In genomic region chr1:207084701-207085180, GRCh38 we compare ENCODE assay signal across 8 cellular contexts. TPM values are rescaled to one million over a fixed set of nuclear protein-coding genes. Genes with fewer than 3 reads are reported as not detected.
DNase-seq lines count a peak whose midpoint lies in the region; ATAC-seq and TF ChIP-seq lines count a peak whose summit lies in the region.

No MANE protein-coding gene starts in this region.

- peaks cover 23% of the 10 kb centered on the region for H3K4me1 Mint-ChIP-seq in CD8-positive, alpha-beta T cell (ENCODE audit: low read depth)
- H3K4me1 Mint-ChIP-seq in T-helper 17 cell (peaks cover 15% of the 10 kb centered on the region), brain (peaks cover 4% of the 10 kb centered on the region)

- TF ChIP-seq CTCF in CD8-positive, alpha-beta T cell (IDR thresholded peaks at IDR 0.05) = peak; percentile 67
- TF ChIP-seq CTCF in brain (conservative IDR thresholded peaks at IDR 0.05) = peak; percentile 68 to 80

- no peaks in the 10 kb centered on the region for H3K27me3 ChIP-seq in CD8-positive, alpha-beta T cell (ENCODE audit: insufficient read depth, low read length)

- H3K36me3 ChIP-seq in CD8-positive, alpha-beta T cell (ENCODE audit: insufficient read depth, low read length) = no peaks in the 10 kb centered on the region

- H3K27me3 Mint-ChIP-seq in CD8-positive, alpha-beta T cell (ENCODE audit: low read depth) = peaks cover 6% of the 10 kb centered on the region
- H3K27me3 Mint-ChIP-seq in T-helper 17 cell (peaks cover 42% of the 10 kb centered on the region), brain (peaks cover 19% of the 10 kb centered on the region)

- intact Hi-C loops in CD8-positive, alpha-beta T cell (cut with DNase I, micrococcal nuclease) = loop anchor here (1.0 to 10.0 kb wide), 5 partner anchors 230 to 415 kb away; partner anchors contain the start of gene CD55 (in 1 of the 2)

- DNase-seq in CD8-positive, alpha-beta T cell = peak in 6 of 7 experiments; percentile 29 to 63 (median 56)
- DNase-seq in NAMALWA (ENCODE audit: low spot score) (peak; percentile 86), T-helper 17 cell (peak in 2 of 3 donors; percentile 17 to 44), iris pigment epithelial cell (ENCODE audit: low read depth) (peak; percentile 85), mesenteric fat pad (ENCODE audit: low spot score) (no peak)
- DNase-seq in stimulated activated CD4-positive, alpha-beta T cell treated with anti-CD3 and anti-CD28 coated beads, Interleukin-1b, Interleukin-23, amount 100 ng/mL, for 48 hours = peak; percentile 47

- H3K4me1 ChIP-seq in CD8-positive, alpha-beta T cell (ENCODE audit: insufficient read depth, low read length) = peaks cover 21% of the 10 kb centered on the region

- H3K9me3 ChIP-seq in CD8-positive, alpha-beta T cell (ENCODE audit: low read length) = no peaks in the 10 kb centered on the region
- no peaks in the 10 kb centered on the region for H3K9me3 ChIP-seq in T-helper 17 cell (ENCODE audit: control insufficient read depth, low read length, poor library complexity, severe bottlenecking)

- H3K27ac ChIP-seq in CD8-positive, alpha-beta T cell (ENCODE audit: low read depth, low read length) = no peak overlapping the region

- no peaks in the 10 kb centered on the region for H3K36me3 Mint-ChIP-seq in CD8-positive, alpha-beta T cell
- H3K36me3 Mint-ChIP-seq in T-helper 17 cell (ENCODE audit: low read depth) (peaks cover 4% of the 10 kb centered on the region), brain (no peaks in the 10 kb centered on the region)

- H3K9me3 Mint-ChIP-seq in CD8-positive, alpha-beta T cell = no peaks in the 10 kb centered on the region
- no peaks in the 10 kb centered on the region for H3K9me3 Mint-ChIP-seq in brain

- ATAC-seq in CD8-positive, alpha-beta T cell = peak; percentile 79
- peak; percentile 82 for ATAC-seq in GM19463 (IDR thresholded peaks at IDR 0.05; ENCODE audit: unreplicated experiment)
- ATAC-seq in T-helper 17 cell = peak; percentile 82

- POLR2A ChIA-PET in CD8-positive, alpha-beta T cell (lab: Charles Lee) = interaction anchor here (0.7 kb wide), 1 partner anchor 259 kb away, joined by 3 read pairs; no protein-coding TSS in a partner anchor

- no peak overlapping the region for H3K4me3 Mint-ChIP-seq in CD8-positive, alpha-beta T cell
- H3K4me3 Mint-ChIP-seq in T-helper 17 cell (no peak overlapping the region), brain (no peak overlapping the region)

- H3K4me3 ChIP-seq in CD8-positive, alpha-beta T cell (ENCODE audit: low read depth, low read length) = no peak overlapping the region

- H3K27ac Mint-ChIP-seq in CD8-positive, alpha-beta T cell = no peak overlapping the region
- H3K27ac Mint-ChIP-seq in T-helper 17 cell (no peak overlapping the region), brain (no peak overlapping the region)

- CTCF ChIA-PET in CD8-positive, alpha-beta T cell (lab: Charles Lee) = interaction anchor here (0.6 to 9.8 kb wide), 28 partner anchors 10 to 500 kb away, joined by 3 to 115 read pairs (median 3); partner anchors contain the start of genes CR1, CR2 and YOD1

RNA-seq across cellular contexts. Expression of gene C4BPB, which starts 3.9 kb away (rescaled TPM):
- 1 to 10 TPM; 1.8 to 2.4 TPM for total RNA-seq in CD8-positive, alpha-beta T cell
- total RNA-seq in T-helper 17 cell (under 1 TPM in 1 of 2 donors, not detected in 1; 0.27 TPM), mesenteric fat pad (2.6 TPM)
- polyA plus RNA-seq in brain (ENCODE audit: insufficient read depth, low read depth, low replicate concordance) = not detected

RNA-seq across cellular contexts. Expression of gene C4BPA, which starts 19.3 kb away (rescaled TPM):
- not detected for total RNA-seq in CD8-positive, alpha-beta T cell
- total RNA-seq in T-helper 17 cell = under 1 TPM in 1 of 2 donors, not detected in 1; 0.12 TPM
- not detected for polyA plus RNA-seq in brain (ENCODE audit: insufficient read depth, low read depth, low replicate concordance)
- not detected for total RNA-seq in mesenteric fat pad

RNA-seq across cellular contexts. Expression of gene PFKFB2, which starts 31.7 kb away (rescaled TPM):
- total RNA-seq in CD8-positive, alpha-beta T cell = 1 to 10 TPM; 8.1 to 8.5 TPM
- total RNA-seq in T-helper 17 cell (1 to 10 TPM; 1.7 to 2.0 TPM), mesenteric fat pad (11.1 TPM)
- polyA plus RNA-seq in brain (ENCODE audit: insufficient read depth, low read depth, low replicate concordance) = 74.2 TPM

RNA-seq across cellular contexts. Expression of gene YOD1, which starts 33.7 kb away (rescaled TPM):
- 10 to 100 TPM; 18.9 to 19.3 TPM for total RNA-seq in CD8-positive, alpha-beta T cell
- total RNA-seq in T-helper 17 cell (10 to 100 TPM in 1 of 2 donors, 1 to 10 TPM in 1; 8.3 to 14.4 TPM), mesenteric fat pad (5.4 TPM)
- polyA plus RNA-seq in brain (ENCODE audit: insufficient read depth, low read depth, low replicate concordance) = 2.4 TPM

RNA-seq across cellular contexts. Expression of gene C1orf116, which starts 52.2 kb away (rescaled TPM):
- under 1 TPM; 0.27 to 0.31 TPM for total RNA-seq in CD8-positive, alpha-beta T cell
- total RNA-seq in T-helper 17 cell = 1 to 10 TPM in 1 of 2 donors, under 1 TPM in 1; 0.22 to 2.7 TPM
- polyA plus RNA-seq in brain (ENCODE audit: insufficient read depth, low read depth, low replicate concordance) = 2.1 TPM
- 0.10 TPM for total RNA-seq in mesenteric fat pad
